In genomic region chr7:154927624-154928125, GRCh38 we compare ENCODE assay signal across 8 cellular contexts.
A peak's percentile ranks its signal among the peaks of the same experiment; 100 is the strongest.
DNase-seq lines count a peak whose midpoint lies in the region; ATAC-seq, FAIRE-seq and TF ChIP-seq lines count a peak whose summit lies in the region.

No MANE protein-coding gene starts in this region.

- no peaks in the 10 kb centered on the region for H3K9me3 ChIP-seq in A549
- H3K9me3 ChIP-seq in kidney (ENCODE audit: control insufficient read depth in 1 of 2, low read length in 2 of 2) = no peaks in the 10 kb centered on the region

- CTCF ChIA-PET in A549 (lab: Yijun Ruan, JAX) = interaction anchor here (0.6 to 3.5 kb wide), 84 partner anchors 8 to 853 kb away, joined by 3 to 64 read pairs (median 4); partner anchors contain the start of gene CNPY1

- intact Hi-C loops in kidney (cut with DNase I) = loop anchor here (10.0 kb wide), 1 partner anchor 427 kb away; no protein-coding TSS in a partner anchor

- TF ChIP-seq CTCF in A549 (IDR thresholded peaks at IDR 0.05) (peak; percentile 92), WI38 (IDR thresholded peaks at IDR 0.05; ENCODE audit: low read depth, low read length) (peak; percentile 34), cardiac fibroblast (IDR thresholded peaks at IDR 0.05; ENCODE audit: low read depth, low read length) (peak; percentile 62), kidney (IDR thresholded peaks at IDR 0.05; ENCODE audit: borderline replicate concordance, extremely low read depth, insufficient read depth) (peak; percentile 58)

- H3K27ac ChIP-seq in A549 (peak overlapping the region; percentile 43 to 74; a peak in 5 of 6 replicates), kidney (ENCODE audit: low read depth in 2 of 2, low read length in 2 of 2) (peak overlapping the region; percentile 57 to 92)

- WGBS in A549 (ENCODE audit: missing lambda C conversion rate) = 3% methylated on average over 5 of the region's 5 CpGs

- no peak for TF ChIP-seq EP300 in A549 (IDR thresholded peaks at IDR 0.05)

- 0 out of 3 replicates have a peak, but pooled peaks cover 4% of the 10 kb centered on the region for H3K4me1 ChIP-seq in A549
- H3K4me1 ChIP-seq in kidney (ENCODE audit: control insufficient read depth in 1 of 2, insufficient read depth in 1 of 2, low read depth in 1 of 2, low read length in 2 of 2) = peaks cover 6 to 15% of the 10 kb centered on the region in 2 donors

- peak; percentile 86 to 89 for TF ChIP-seq RAD21 in A549 (conservative IDR thresholded peaks at IDR 0.05 in 1 of 2, IDR thresholded peaks at IDR 0.05 in 1 of 2)

- no peak for TF ChIP-seq POLR2A in A549 (IDR thresholded peaks at IDR 0.05; ENCODE audit: low read length)

- DNase-seq in A549 (ENCODE audit: low read depth in 1 of 2, low spot score in 1 of 2) = peak; percentile 66 to 91
- DNase-seq in NCI-H2196 (lab: John Stamatoyannopoulos, UW; ENCODE audit: unreplicated experiment) = peak; percentile 69
- DNase-seq in cardiac fibroblast (ENCODE audit: low read depth in 2 of 2) = peak; percentile 95 to 96
- DNase-seq in kidney = no peak
- DNase-seq in stimulated activated CD4-positive, alpha-beta T cell treated with anti-CD3 and anti-CD28 coated beads, Interleukin-1b, Interleukin-23, amount 100 ng/mL, for 1 hour (ENCODE audit: low read depth in 2 of 2) = peak; percentile 50 to 57

- peak overlapping the region; percentile 72 to 92 for H3K9ac ChIP-seq in kidney (ENCODE audit: low read length in 2 of 2)

- H3K4me2 ChIP-seq in A549 = peak overlapping the region; percentile 96

- H3K36me3 ChIP-seq in kidney (ENCODE audit: control insufficient read depth in 1 of 2, insufficient read depth in 2 of 2, low read length in 2 of 2) = no peaks in the 10 kb centered on the region

- POLR2A ChIA-PET in A549 (lab: Yijun Ruan, JAX) = interaction anchor here (1.1 kb wide), 1 partner anchor 76 kb away, joined by 4 read pairs; the partner anchor contains the start of gene PAXIP1

- ATAC-seq in A549 (peak; percentile 72 to 82), GM18517 (IDR thresholded peaks at IDR 0.05; ENCODE audit: unreplicated experiment) (peak; percentile 44), HG03103 (IDR thresholded peaks at IDR 0.05; ENCODE audit: low read depth, unreplicated experiment) (peak; percentile 44)

- peak overlapping the region; percentile 67 for H3K4me3 ChIP-seq in A549
- H3K4me3 ChIP-seq in WI38 (ENCODE audit: low read depth, low read length) = peak overlapping the region; percentile 77
- peak overlapping the region; percentile 59 to 65 for H3K4me3 ChIP-seq in cardiac fibroblast (replicated peaks in 1 of 2; ENCODE audit: low read depth in 2 of 2, low read length in 2 of 2)
- H3K4me3 ChIP-seq in kidney (ENCODE audit: low read length in 2 of 2) = peak overlapping the region; percentile 90 to 95

- FAIRE-seq in A549 (lab: Jason Lieb, UNC) = peak; percentile 39
- peak; percentile 96 for FAIRE-seq in kidney (lab: Jason Lieb, UNC)

TF ChIP-seq in A549, 52 proteins besides CTCF, POLR2A, EP300 and RAD21:
- TF ChIP-seq ZFP36 (IDR thresholded peaks at IDR 0.05; ENCODE audit: borderline replicate concordance, partially characterized antibody) = no peak
- TF ChIP-seq SMC3 (IDR thresholded peaks at IDR 0.05) = peak; percentile 72
- peak; percentile 57 to 83; a peak in 3 of 4 replicates for TF ChIP-seq CEBPB (IDR thresholded peaks at IDR 0.05)

Comparison
In these comparisons a context has a peak if more than half of its experiments do, and no peak if none do; other contexts are left out.
1. CTCF ChIP-seq: peak in every context shown above with its lines; median percentile 92 in A549; 62 in cardiac fibroblast; 58 in kidney; 34 in WI38.